28 cellular contexts compared by ENCODE assay signal in genomic region chr4:118331352-118331751, GRCh38. TPM values are rescaled to one million over a fixed set of nuclear protein-coding genes. Genes with fewer than 3 reads are reported as not detected.
"Had no signal": no experiment of that assay in that cellular context is flagged by ENCODE, and none has a peak within 500 bp of the region (broad histone marks: within the 10 kb centered on the region; RNA-seq: fewer than 3 reads in every experiment).

No MANE protein-coding gene starts in this region.

- H3K4me3 ChIP-seq: K562 had no signal

- H3K4me1 Mint-ChIP-seq: T-cell had no signal

- H3K27ac ChIP-seq: HL-60, KMS-11, RWPE1 had no signal

- H3K4me3 Mint-ChIP-seq: IgD-negative memory B cell, T-cell had no signal

- H3K36me3 Mint-ChIP-seq: IgD-negative memory B cell, T-cell had no signal

- DNase-seq: Kasumi-1, MM.1S, MV-4-11, NCI-H1048, NCI-H1105, NCI-H1417, NCI-H1436 treated with DMSO at 0.1 percent for 48 hours, NCI-H1694, NCI-H187 treated with DMSO at 0.1 percent for 48 hours, NCI-H2029 treated with DMSO at 0.1 percent for 48 hours, NCI-H2171 treated with DMSO at 0.1 percent for 48 hours, NCI-H345, NCI-H446 treated with DMSO at 0.1 percent for 48 hours, NCI-H510A treated with DMSO at 0.1 percent for 48 hours, NCI-H69, NCI-H774, PC-3, SHP77, SK-N-SH, SW 1271, T-cell had no signal

- H3K9ac ChIP-seq: KMS-11, SK-N-SH had no signal

- H3K27ac Mint-ChIP-seq: IgD-negative memory B cell, T-cell had no signal

- H3K9me3 Mint-ChIP-seq: T-cell had no signal

- H3K4me2 ChIP-seq: KMS-11, SK-N-SH had no signal

- H3K9me3 ChIP-seq: SK-N-SH had no signal

- ATAC-seq: K562, Panc1, PC-3, T-cell had no signal

RNA-seq across cellular contexts. Expression of gene PRSS12, which starts 21.5 kb away (rescaled TPM):
- total RNA-seq: OCI-LY7 had no signal
